Comparison of ENCODE assay signal across 10 cellular contexts in the genomic region with DNA sequence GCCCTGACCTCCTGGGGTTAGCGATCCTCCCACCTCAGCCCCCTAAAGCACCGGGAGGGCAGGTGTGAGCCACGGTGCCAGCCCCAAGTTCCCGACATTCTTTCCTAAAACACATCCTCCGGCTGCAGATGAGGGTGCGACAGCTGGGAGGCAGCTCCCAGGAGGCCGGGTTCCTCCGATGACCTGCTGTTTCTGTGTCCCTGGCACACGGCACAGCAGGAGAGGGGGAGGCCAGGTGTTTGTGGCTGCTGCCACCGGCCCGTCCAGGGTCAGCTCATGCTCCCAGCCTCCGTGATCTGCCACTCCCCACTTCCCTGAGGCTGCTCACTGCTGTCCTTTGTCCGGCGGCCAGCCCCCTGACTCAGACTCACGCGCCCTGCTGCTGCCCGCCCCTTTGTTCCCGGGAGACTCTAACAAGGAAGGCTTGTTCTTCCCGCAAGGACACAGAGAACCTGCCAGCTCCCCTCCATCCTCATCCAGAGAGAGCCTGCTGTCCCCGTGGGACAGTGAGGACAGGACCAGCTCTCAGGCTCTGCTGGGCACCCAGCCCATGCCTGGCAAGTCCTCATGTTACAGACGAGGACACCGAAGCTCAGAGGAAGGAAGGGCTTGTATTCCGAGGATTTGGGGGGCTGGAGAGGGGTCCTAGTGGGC. TPM values are rescaled to one million over a fixed set of nuclear protein-coding genes. Genes with fewer than 3 reads are reported as not detected.
DNase-seq lines count a peak whose midpoint lies in the region; ATAC-seq, FAIRE-seq and TF ChIP-seq lines count a peak whose summit lies in the region.
"Had no signal": no experiment of that assay in that cellular context is flagged by ENCODE, and none has a peak within 500 bp of the region (broad histone marks: within the 10 kb centered on the region; RNA-seq: fewer than 3 reads in every experiment).

No MANE protein-coding gene starts in this region.

- 32% methylated on average over 7 of the region's 23 CpGs for WGBS in suprapubic skin

- peaks cover 14% of the 10 kb centered on the region for H3K27me3 ChIP-seq in suprapubic skin

- peak overlapping the region; percentile 50 for H3K27ac ChIP-seq in suprapubic skin

- H3K4me1 Mint-ChIP-seq in stimulated activated naive B cell treated with anti-CD40 and anti-IgM and Interleukin-4, amounts not matched to agents 10 μg/mL and 1 μg/mL and 100 μg/mL, for 72 hours, result peaks cover 12 to 29% of the 10 kb centered on the region in 2 donors
- H3K4me1 Mint-ChIP-seq: activated naive CD4-positive, alpha-beta T cell treated with anti-CD3 and anti-CD28 coated beads, Interleukin-2, amount 50 U/mL, for 24 hours had no signal

- ATAC-seq in HG02642 (IDR thresholded peaks at IDR 0.05; ENCODE audit: poor library complexity, unreplicated experiment), result no peak
- no peak for ATAC-seq in stimulated activated naive B cell treated with anti-CD40 and anti-IgM and Interleukin-4, amounts not matched to agents 10 μg/mL and 1 μg/mL and 100 μg/mL, for 72 hours (replicated peaks)

- peaks cover 22% of the 10 kb centered on the region for H3K4me1 ChIP-seq in suprapubic skin

- H3K36me3 Mint-ChIP-seq in stimulated activated naive B cell treated with anti-CD40 and anti-IgM and Interleukin-4, amounts not matched to agents 10 μg/mL and 1 μg/mL and 100 μg/mL, for 72 hours, result peaks cover 5 to 9% of the 10 kb centered on the region in 2 donors
- H3K36me3 Mint-ChIP-seq: activated naive CD4-positive, alpha-beta T cell treated with anti-CD3 and anti-CD28 coated beads, Interleukin-2, amount 50 U/mL, for 24 hours had no signal

- no peak for TF ChIP-seq CTCF in suprapubic skin (IDR thresholded peaks at IDR 0.05)

- peaks cover 29% of the 10 kb centered on the region in 2 donors for H3K27me3 Mint-ChIP-seq in stimulated activated naive B cell treated with anti-CD40 and anti-IgM and Interleukin-4, amounts not matched to agents 10 μg/mL and 1 μg/mL and 100 μg/mL, for 72 hours

- no peak for TF ChIP-seq POLR2A in suprapubic skin (IDR thresholded peaks at IDR 0.05)

- H3K9me3 Mint-ChIP-seq in stimulated activated naive B cell treated with anti-CD40 and anti-IgM and Interleukin-4, amounts not matched to agents 10 μg/mL and 1 μg/mL and 100 μg/mL, for 72 hours, result peaks cover 8 to 9% of the 10 kb centered on the region in 2 donors

- no peaks in the 10 kb centered on the region for H3K9me3 ChIP-seq in suprapubic skin

- H3K36me3 ChIP-seq in suprapubic skin, result no peaks in the 10 kb centered on the region

- TF ChIP-seq EP300 in suprapubic skin (IDR thresholded peaks at IDR 0.05), result no peak

- FAIRE-seq in GM19239 (lab: Jason Lieb, UNC), result no peak

- DNase-seq in NCI-H82 (lab: John Stamatoyannopoulos, UW) (peak; percentile 29), NCI-H82 treated with DMSO at 0.1 percent for 48 hours (lab: John Stamatoyannopoulos, UW; ENCODE audit: unreplicated experiment) (no peak), anterior cingulate cortex (lab: John Stamatoyannopoulos, UW) (peak; percentile 15 to 98 (median 88)), iPS-NIHi11 (ENCODE audit: low spot score) (peak; percentile 37), suprapubic skin (ENCODE audit: low spot score in 2 of 2) (peak in 1 of 2 donors; percentile 90), GM19239 (ENCODE audit: insufficient read length, low spot score) (no peak)
- DNase-seq in stimulated activated naive B cell treated with anti-CD40 and anti-IgM and Interleukin-4, amounts not matched to agents 10 μg/mL and 1 μg/mL and 100 μg/mL, for 72 hours, result no peak

- no peak overlapping the region for H3K4me3 Mint-ChIP-seq in stimulated activated naive B cell treated with anti-CD40 and anti-IgM and Interleukin-4, amounts not matched to agents 10 μg/mL and 1 μg/mL and 100 μg/mL, for 72 hours
- H3K4me3 Mint-ChIP-seq: activated naive CD4-positive, alpha-beta T cell treated with anti-CD3 and anti-CD28 coated beads, Interleukin-2, amount 50 U/mL, for 24 hours had no signal

- no peak overlapping the region for H3K27ac Mint-ChIP-seq in stimulated activated naive B cell treated with anti-CD40 and anti-IgM and Interleukin-4, amounts not matched to agents 10 μg/mL and 1 μg/mL and 100 μg/mL, for 72 hours
- H3K27ac Mint-ChIP-seq: activated naive CD4-positive, alpha-beta T cell treated with anti-CD3 and anti-CD28 coated beads, Interleukin-2, amount 50 U/mL, for 24 hours had no signal

- H3K4me3 ChIP-seq in suprapubic skin, result no peak overlapping the region
- H3K4me3 ChIP-seq: lung had no signal

RNA-seq across cellular contexts. Expression of a gene that starts 10.6 kb away (rescaled TPM):
- total RNA-seq in suprapubic skin, result under 1 TPM in 1 of 4 donors, not detected in 3; 0.64 TPM

RNA-seq across cellular contexts. Expression of a gene that starts 21.6 kb away (rescaled TPM):
- 10 to 100 TPM; 10.8 to 23.3 (median 20.9) TPM for total RNA-seq in suprapubic skin

RNA-seq across cellular contexts. Expression of a gene that starts 24.9 kb away (rescaled TPM):
- 10 to 100 TPM; 16.3 to 40.7 (median 19.6) TPM for total RNA-seq in suprapubic skin

RNA-seq across cellular contexts. Expression of a gene that starts 45.9 kb away (rescaled TPM):
- total RNA-seq in suprapubic skin, result 10 to 100 TPM; 48.3 to 90.3 (median 72.9) TPM

RNA-seq across cellular contexts. Expression of a gene that starts 58.1 kb away (rescaled TPM):
- under 1 TPM in 1 of 4 donors, not detected in 3; 0.97 TPM for total RNA-seq in suprapubic skin

Comparison
In these comparisons a context has a peak if more than half of its experiments do, and no peak if none do; other contexts are left out.
1. DNase-seq: peak in NCI-H82 (single experiment), anterior cingulate cortex (58 of 58) and iPS-NIHi11 (single experiment); none in NCI-H82 treated with DMSO at 0.1 percent for 48 hours (single experiment), GM19239 (single experiment) and stimulated activated naive B cell treated with anti-CD40 and anti-IgM and Interleukin-4, amounts not matched to agents 10 μg/mL and 1 μg/mL and 100 μg/mL, for 72 hours (single experiment).